1 cellular context compared by ENCODE assay signal in genomic region chr17:58388302-58389190, GRCh38.
TF ChIP-seq lines count a peak whose summit lies in the region.

No MANE protein-coding gene starts in this region.

TF ChIP-seq in HEK293, 187 proteins besides CTCF, POLR2A, EP300 and RAD21 (continued from another document and continues in another):
- TF ChIP-seq ZNF449 (tag by site-specific recombination; IDR thresholded peaks at IDR 0.05) (no peak), ZNF776 (tag by site-specific recombination; IDR thresholded peaks at IDR 0.05; ENCODE audit: borderline replicate concordance) (no peak), PRDM1 (tag by site-specific recombination; IDR thresholded peaks at IDR 0.05) (peak; percentile 37; the same call in 1 of the 2 replicates), ZBTB26 (tag by site-specific recombination; optimal IDR thresholded peaks at IDR 0.05) (no peak), ZNF362 (tag by site-specific recombination; IDR thresholded peaks at IDR 0.05) (no peak), ZNF394 (tag by site-specific recombination; IDR thresholded peaks at IDR 0.05; ENCODE audit: borderline replicate concordance) (peak; percentile 38; the same call in 1 of the 2 replicates), ZBTB21 (tag by site-specific recombination; IDR thresholded peaks at IDR 0.05) (no peak), ZNF544 (tag by site-specific recombination; IDR thresholded peaks at IDR 0.05) (no peak), ZNF174 (tag by site-specific recombination; IDR thresholded peaks at IDR 0.05) (no peak), ZNF792 (tag by site-specific recombination; IDR thresholded peaks at IDR 0.05) (no peak), SALL2 (tag by site-specific recombination; IDR thresholded peaks at IDR 0.05; ENCODE audit: borderline replicate concordance) (no peak), ZNF571 (tag by site-specific recombination; IDR thresholded peaks at IDR 0.05) (no peak), ZNF768 (tag by site-specific recombination; IDR thresholded peaks at IDR 0.05) (no peak), ZNF777 (tag by site-specific recombination; IDR thresholded peaks at IDR 0.05; ENCODE audit: borderline replicate concordance) (no peak), ZNF398 (tag by site-specific recombination; IDR thresholded peaks at IDR 0.05) (no peak), KLF10 (tag by site-specific recombination; IDR thresholded peaks at IDR 0.05) (no peak), ZNF169 (tag by site-specific recombination; IDR thresholded peaks at IDR 0.05) (no peak), ZBTB20 (tag by site-specific recombination; IDR thresholded peaks at IDR 0.05) (no peak), ZFP37 (tag by site-specific recombination; IDR thresholded peaks at IDR 0.05) (no peak), GFI1B (tag by site-specific recombination; IDR thresholded peaks at IDR 0.05) (no peak), ZNF23 (tag by site-specific recombination; IDR thresholded peaks at IDR 0.05; ENCODE audit: borderline replicate concordance) (no peak), ZNF248 (tag by site-specific recombination; IDR thresholded peaks at IDR 0.05) (no peak), GLI2 (tag by site-specific recombination; IDR thresholded peaks at IDR 0.05; ENCODE audit: borderline replicate concordance, low read depth) (no peak), OSR2 (tag by site-specific recombination; IDR thresholded peaks at IDR 0.05) (peak; percentile 56; the same call in 1 of the 2 replicates), ZNF214 (tag by site-specific recombination; IDR thresholded peaks at IDR 0.05; ENCODE audit: borderline replicate concordance) (no peak), YY2 (tag by site-specific recombination; IDR thresholded peaks at IDR 0.05) (no peak), ZXDB (tag by site-specific recombination; IDR thresholded peaks at IDR 0.05) (peak; percentile 34; the same call in 1 of the 2 replicates), ZNF521 (tag by site-specific recombination; IDR thresholded peaks at IDR 0.05) (no peak), ZNF600 (tag by site-specific recombination; IDR thresholded peaks at IDR 0.05) (no peak), ZFP69B (tag by site-specific recombination; IDR thresholded peaks at IDR 0.05) (no peak), PRDM2 (tag by site-specific recombination; IDR thresholded peaks at IDR 0.05; ENCODE audit: borderline replicate concordance) (no peak), ZNF558 (tag by site-specific recombination; IDR thresholded peaks at IDR 0.05) (no peak), BCL6B (tag by site-specific recombination; IDR thresholded peaks at IDR 0.05) (no peak), ZNF311 (tag by site-specific recombination; IDR thresholded peaks at IDR 0.05; ENCODE audit: borderline replicate concordance) (no peak), ZNF623 (tag by site-specific recombination; IDR thresholded peaks at IDR 0.05) (no peak), ZNF341 (tag by site-specific recombination; IDR thresholded peaks at IDR 0.05; ENCODE audit: low read depth) (peak; percentile 51; the same call in 1 of the 2 replicates), ZNF221 (tag by site-specific recombination; IDR thresholded peaks at IDR 0.05; ENCODE audit: borderline replicate concordance) (no peak)
- TF ChIP-seq, protein P1, sequence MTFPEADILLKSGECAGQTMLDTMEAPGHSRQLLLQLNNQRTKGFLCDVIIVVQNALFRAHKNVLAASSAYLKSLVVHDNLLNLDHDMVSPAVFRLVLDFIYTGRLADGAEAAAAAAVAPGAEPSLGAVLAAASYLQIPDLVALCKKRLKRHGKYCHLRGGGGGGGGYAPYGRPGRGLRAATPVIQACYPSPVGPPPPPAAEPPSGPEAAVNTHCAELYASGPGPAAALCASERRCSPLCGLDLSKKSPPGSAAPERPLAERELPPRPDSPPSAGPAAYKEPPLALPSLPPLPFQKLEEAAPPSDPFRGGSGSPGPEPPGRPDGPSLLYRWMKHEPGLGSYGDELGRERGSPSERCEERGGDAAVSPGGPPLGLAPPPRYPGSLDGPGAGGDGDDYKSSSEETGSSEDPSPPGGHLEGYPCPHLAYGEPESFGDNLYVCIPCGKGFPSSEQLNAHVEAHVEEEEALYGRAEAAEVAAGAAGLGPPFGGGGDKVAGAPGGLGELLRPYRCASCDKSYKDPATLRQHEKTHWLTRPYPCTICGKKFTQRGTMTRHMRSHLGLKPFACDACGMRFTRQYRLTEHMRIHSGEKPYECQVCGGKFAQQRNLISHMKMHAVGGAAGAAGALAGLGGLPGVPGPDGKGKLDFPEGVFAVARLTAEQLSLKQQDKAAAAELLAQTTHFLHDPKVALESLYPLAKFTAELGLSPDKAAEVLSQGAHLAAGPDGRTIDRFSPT (tag by site-specific recombination; IDR thresholded peaks at IDR 0.05) = no peak
- TF ChIP-seq, protein P2, sequence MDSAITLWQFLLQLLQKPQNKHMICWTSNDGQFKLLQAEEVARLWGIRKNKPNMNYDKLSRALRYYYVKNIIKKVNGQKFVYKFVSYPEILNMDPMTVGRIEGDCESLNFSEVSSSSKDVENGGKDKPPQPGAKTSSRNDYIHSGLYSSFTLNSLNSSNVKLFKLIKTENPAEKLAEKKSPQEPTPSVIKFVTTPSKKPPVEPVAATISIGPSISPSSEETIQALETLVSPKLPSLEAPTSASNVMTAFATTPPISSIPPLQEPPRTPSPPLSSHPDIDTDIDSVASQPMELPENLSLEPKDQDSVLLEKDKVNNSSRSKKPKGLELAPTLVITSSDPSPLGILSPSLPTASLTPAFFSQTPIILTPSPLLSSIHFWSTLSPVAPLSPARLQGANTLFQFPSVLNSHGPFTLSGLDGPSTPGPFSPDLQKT (IDR thresholded peaks at IDR 0.05; ENCODE audit: borderline replicate concordance, low read depth, low read length) = no peak
